ENCODE assay signal across 8 cellular contexts in the genomic region with DNA sequence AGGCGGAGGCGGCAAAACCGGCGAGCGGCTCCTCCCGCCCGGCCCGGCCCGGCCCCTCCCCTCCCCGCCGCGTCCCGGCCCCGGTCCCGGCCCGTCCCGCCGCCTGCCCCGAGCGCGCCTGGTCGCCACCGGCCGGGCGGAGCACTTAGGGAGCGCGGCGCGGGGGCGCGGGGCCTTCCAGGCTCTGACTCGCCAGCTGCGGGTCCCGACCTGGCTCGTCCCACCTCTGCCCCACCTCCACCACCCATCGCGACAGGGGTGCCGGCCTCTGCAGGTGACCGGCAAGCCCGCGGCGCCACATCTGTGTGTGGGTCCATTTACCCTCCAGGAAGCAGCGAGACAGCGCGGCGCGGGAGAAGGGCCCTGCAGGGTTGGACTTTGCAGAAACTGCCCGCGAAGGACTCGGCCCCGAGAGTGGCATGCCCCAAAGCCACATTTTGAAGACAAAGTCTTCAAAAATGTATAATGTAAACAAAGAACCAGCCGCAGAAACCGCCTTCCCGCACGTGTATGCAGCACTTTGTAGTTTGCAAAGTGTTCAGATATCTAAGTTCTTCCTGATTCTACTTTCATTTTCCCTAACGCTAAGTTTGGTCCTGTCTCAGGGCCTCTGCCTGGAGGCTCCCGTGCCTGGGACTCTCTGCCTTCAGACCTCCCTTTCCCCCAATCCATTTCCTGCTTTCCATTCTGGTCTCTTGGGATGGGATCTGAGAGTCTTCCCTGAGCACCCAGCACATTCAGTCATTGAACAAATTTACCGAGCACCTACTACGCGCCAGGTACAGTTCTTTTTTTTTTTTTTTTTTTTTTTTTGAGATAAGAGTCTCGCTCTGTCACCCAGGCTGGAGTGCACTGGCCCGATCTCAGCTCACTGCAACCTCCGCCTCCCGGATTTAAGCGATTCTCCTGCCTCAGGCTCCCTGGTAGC. TPM values are rescaled to one million over a fixed set of nuclear protein-coding genes. Genes with fewer than 3 reads are reported as not detected.
A peak's percentile ranks its signal among the peaks of the same experiment; 100 is the strongest.
DNase-seq lines count a peak whose midpoint lies in the region; ATAC-seq and TF ChIP-seq lines count a peak whose summit lies in the region.

A gene (minus strand): TSS at position 40 of the 928 bp plus-strand sequence. CDS start 19,158 bp downstream, outside the sequence.

- H3K27me3 ChIP-seq in GM23248 (replicated peaks; ENCODE audit: insufficient read depth) = no peaks in the 10 kb centered on the region
- no peaks in the 10 kb centered on the region for H3K27me3 ChIP-seq in right lobe of liver

- WGBS in GM23248 (ENCODE audit: low coverage in 1 of 2, low lambda C conversion rate in 2 of 2, missing lambda C conversion rate in 2 of 2), 2 experiments = 12 to 20% methylated on average over 38 to 58 of the region's 65 CpGs
- whole genome bisulfite sequencing in right lobe of liver (ENCODE audit: insufficient coverage, low coverage, low lambda C conversion rate, missing lambda C conversion rate) = 26% methylated on average over 17 of the region's 65 CpGs

- H3K36me3 ChIP-seq in GM23248 (ENCODE audit: low read depth) = no peaks in the 10 kb centered on the region
- no peaks in the 10 kb centered on the region for H3K36me3 ChIP-seq in right lobe of liver

- no peaks in the 10 kb centered on the region for H3K9me2 ChIP-seq in GM23248 (ENCODE audit: insufficient read depth)

- H2AFZ ChIP-seq in GM23248 = peak within 1 kb of the TSS; percentile 95

- H3K27ac ChIP-seq in GM23248 = peak within 1 kb of the TSS; percentile 70
- H3K27ac ChIP-seq in right lobe of liver = peak within 1 kb of the TSS; percentile 81 to 89 (median 83)

- H3F3A ChIP-seq in GM23248 (ENCODE audit: insufficient read depth) = peaks cover 6% of the 10 kb centered on the region

- H3K9ac ChIP-seq in GM23248 = peak within 1 kb of the TSS; percentile 85

- TF ChIP-seq POLR2A in right lobe of liver (IDR thresholded peaks at IDR 0.05) = peak; percentile 40

- peak; percentile 45 for DNase-seq in DMS114 treated with DMSO at 0.1 percent for 48 hours (lab: John Stamatoyannopoulos, UW; ENCODE audit: unreplicated experiment)
- peak; percentile 80 for DNase-seq in GM23248
- DNase-seq in NAMALWA (ENCODE audit: low spot score) = peak; percentile 44
- DNase-seq in activated CD4-positive, alpha-beta T cell treated with anti-CD3 and anti-CD28 coated beads, Interleukin-2, amount 50 U/mL, for 1 hour = peak; percentile 19
- DNase-seq in ecto neural progenitor cell (ENCODE audit: low spot score) = peak; percentile 54
- peak; percentile 65 to 78 (median 71) for DNase-seq in right lobe of liver
- DNase-seq in stimulated activated CD4-positive, alpha-beta T cell treated with anti-CD3 and anti-CD28 coated beads, Interleukin-4, amount 100 ng/mL, for 48 hours (ENCODE audit: low read depth in 2 of 2) = peak; percentile 30 to 40
- DNase-seq in COR-L47 (lab: John Stamatoyannopoulos, UW) = no peak

- peak; percentile 59 to 82 (median 67) for ATAC-seq in right lobe of liver

- H3K4me2 ChIP-seq in GM23248 (ENCODE audit: unreplicated experiment) = peak within 1 kb of the TSS; percentile 92

- H3K79me2 ChIP-seq in GM23248 (ENCODE audit: insufficient read depth) = no peaks in the 10 kb centered on the region

- peak within 1 kb of the TSS; percentile 76 for H3K4me3 ChIP-seq in GM23248
- H3K4me3 ChIP-seq in right lobe of liver = peak within 1 kb of the TSS; percentile 63 to 75 (median 74)

- in situ Hi-C loops in GM23248 (cut with MboI) = no loop called here

- TF ChIP-seq CTCF in right lobe of liver (IDR thresholded peaks at IDR 0.05) = no peak

- H3K9me3 ChIP-seq in GM23248 (ENCODE audit: low read depth) = no peaks in the 10 kb centered on the region
- H3K9me3 ChIP-seq in right lobe of liver = no peaks in the 10 kb centered on the region

- H4K20me1 ChIP-seq in GM23248 (ENCODE audit: insufficient read depth) = no peaks in the 10 kb centered on the region

- H3K4me1 ChIP-seq in GM23248 (ENCODE audit: insufficient read depth) (peaks cover 13% of the 10 kb centered on the region), right lobe of liver (peaks cover 0 to 13% (median 3%) of the 10 kb centered on the region in 4 donors)

- intact Hi-C loops in right lobe of liver (cut with DNase I) = no loop called here

RNA-seq across cellular contexts. Expression of the gene that starts here (rescaled TPM):
- total RNA-seq in GM23248 (2014; rRNA removed; shearing (Covaris generic)) = 24.5 and 25.9 TPM in 2 replicates
- polyA plus RNA-seq in GM23248 (2016; fragmentation: Nextera tagmentation; extraction: Ambion mirVana) = 10.5 and 10.7 TPM in 2 replicates
- 10 to 100 TPM in 3 of 6 experiments, 1 to 10 TPM in 3; 6.4 to 13.5 (median 9.8) TPM for total RNA-seq in right lobe of liver
